In the genomic region with DNA sequence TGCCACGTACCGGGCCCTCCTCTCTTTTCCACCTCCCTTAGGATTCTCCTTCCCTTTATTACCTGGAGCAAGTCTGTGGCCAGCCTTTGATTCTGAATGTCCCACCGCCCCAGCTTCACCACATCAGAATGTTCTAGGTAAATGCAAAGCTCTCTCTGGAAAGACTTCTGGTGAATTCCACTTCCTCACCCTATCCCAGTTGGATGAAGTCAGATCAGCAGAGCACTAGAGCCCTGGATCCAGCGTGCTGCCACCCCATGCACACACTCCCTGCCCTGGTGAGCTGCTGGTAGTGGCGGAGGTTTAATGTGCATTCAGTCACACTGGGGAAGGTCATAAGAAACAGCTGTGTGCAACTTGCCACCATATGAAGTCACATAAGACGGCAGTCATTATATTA, we compare ENCODE assay signal across 28 cellular contexts. TPM values are rescaled to one million over a fixed set of nuclear protein-coding genes. Genes with fewer than 3 reads are reported as not detected.
DNase-seq lines count a peak whose midpoint lies in the region; TF ChIP-seq lines count a peak whose summit lies in the region.
"Had no signal": no experiment of that assay in that cellular context is flagged by ENCODE, and none has a peak within 500 bp of the region (broad histone marks: within the 10 kb centered on the region; RNA-seq: fewer than 3 reads in every experiment).

No MANE protein-coding gene starts in this region.

- no peak overlapping the region for H3K4me2 ChIP-seq in mesenchymal stem cell (ENCODE audit: low read length, poor library complexity, severe bottlenecking)

- no peak overlapping the region for H2AK5ac ChIP-seq in mesenchymal stem cell (ENCODE audit: low read length, severe bottlenecking)

- H3K27ac ChIP-seq in HEK293 (ENCODE audit: extremely low read depth, low read depth, low read length) (no peak overlapping the region), SJCRH30 (peak overlapping the region; percentile 63), mesenchymal stem cell (ENCODE audit: low read length, poor library complexity, severe bottlenecking) (no peak overlapping the region), skeletal muscle tissue (ENCODE audit: low read depth, low read length) (peak overlapping the region; percentile 87)
- H3K27ac ChIP-seq: cardiac muscle cell, Peyer's patch, stomach, tibial nerve, VCaP had no signal

- H4K91ac ChIP-seq in mesenchymal stem cell (ENCODE audit: low read length) = no peak overlapping the region

- H3K36me3 ChIP-seq in HEK293 (ENCODE audit: control insufficient read depth in 2 of 2, insufficient read depth in 1 of 2, low read length in 2 of 2) = no peaks in the 10 kb centered on the region
- no peaks in the 10 kb centered on the region for H3K36me3 ChIP-seq in SJCRH30
- H3K36me3 ChIP-seq in mesenchymal stem cell (ENCODE audit: control insufficient read depth in 1 of 2, insufficient read depth in 2 of 2, low read depth in 1 of 2, low read length in 2 of 2) = no peaks in the 10 kb centered on the region
- H3K36me3 ChIP-seq in skeletal muscle tissue (ENCODE audit: control insufficient read depth in 3 of 3, insufficient read depth in 3 of 3, low read length in 3 of 3) = peaks cover 2 to 4% (median 3%) of the 10 kb centered on the region in 3 donors
- H3K36me3 ChIP-seq: cardiac muscle cell, HAP-1, Peyer's patch had no signal

- H4K8ac ChIP-seq in mesenchymal stem cell (ENCODE audit: low read length) = no peak overlapping the region

- DNase-seq in SJCRH30 = peak in 1 of 2 experiments; percentile 32
- no peak for DNase-seq in mesenchymal stem cell
- no peak for DNase-seq in NCI-H69 (lab: John Stamatoyannopoulos, UW)
- DNase-seq in kidney glomerular epithelial cell (lab: John Stamatoyannopoulos, UW) = no peak
- DNase-seq in pons (ENCODE audit: low spot score) = no peak
- DNase-seq: activated CD4-positive, alpha-beta T cell treated with anti-CD3 and anti-CD28 coated beads for 36 hours; Calu3; DMS79; foreskin fibroblast; mucosa of descending colon; NCI-H1436 treated with DMSO at 0.1 percent for 48 hours; NCI-H2081 treated with DMSO at 0.1 percent for 48 hours; NCI-H345; NCI-H774; Peyer's patch; retina; SIG-M5; stimulated activated CD4-positive, alpha-beta T cell treated with anti-CD3 and anti-CD28 coated beads, Interleukin-12 subunit alpha, Interleukin-12 subunit beta, amount 100 ng/mL, for 4 hours; stimulated activated CD4-positive, alpha-beta T cell treated with anti-CD3 and anti-CD28 coated beads, Interleukin-2, amount 100 ng/mL, for 48 hours; stomach; T-helper 9 cell had no signal

- no peak overlapping the region for H3K4me3 ChIP-seq in HEK293 (ENCODE audit: low read depth, low read length)
- no peak overlapping the region for H3K4me3 ChIP-seq in SJCRH30
- H3K4me3 ChIP-seq in mesenchymal stem cell (ENCODE audit: insufficient read depth in 1 of 2, low read depth in 1 of 2, low read length in 2 of 2) = no peak overlapping the region
- peak overlapping the region in 1 of 3 donors; percentile 17 for H3K4me3 ChIP-seq in skeletal muscle tissue (ENCODE audit: low read length in 3 of 3)
- H3K4me3 ChIP-seq: cardiac muscle cell, HAP-1, lung, mucosa of descending colon, Peyer's patch, stomach, tibial nerve had no signal

- no peak overlapping the region for H3K4ac ChIP-seq in mesenchymal stem cell (ENCODE audit: low read depth in 1 of 2, low read length in 2 of 2)

- TF ChIP-seq CTCF in HEK293 (tag by site-specific recombination; IDR thresholded peaks at IDR 0.05) = no peak

- POLR2A ChIA-PET in HEK293 (lab: Yijun Ruan, JAX) = no interaction called here

- H2BK120ac ChIP-seq in mesenchymal stem cell (ENCODE audit: low read depth, low read length) = no peak overlapping the region

- no peak overlapping the region for H3K18ac ChIP-seq in mesenchymal stem cell (ENCODE audit: low read depth in 1 of 2, low read length in 2 of 2)

- 93% methylated on average over 6 of the region's 6 CpGs for WGBS in mesenchymal stem cell

- no peak overlapping the region for H2BK12ac ChIP-seq in mesenchymal stem cell (ENCODE audit: low read length in 2 of 2)

- no peak overlapping the region for H3K14ac ChIP-seq in mesenchymal stem cell (ENCODE audit: low read length in 2 of 2)

- H3K4me1 ChIP-seq in HEK293 (ENCODE audit: control insufficient read depth, insufficient read depth, low read length) = no peaks in the 10 kb centered on the region
- H3K4me1 ChIP-seq in SJCRH30 = peaks cover 28% of the 10 kb centered on the region
- H3K4me1 ChIP-seq in mesenchymal stem cell (ENCODE audit: control insufficient read depth, insufficient read depth, low read depth, low read length) = no peaks in the 10 kb centered on the region
- H3K4me1 ChIP-seq in skeletal muscle tissue (ENCODE audit: control insufficient read depth in 3 of 3, insufficient read depth in 3 of 3, low read length in 3 of 3) = peaks cover 68 to 77% (median 70%) of the 10 kb centered on the region in 3 donors
- H3K4me1 ChIP-seq: HAP-1, Peyer's patch had no signal

- H2BK5ac ChIP-seq in mesenchymal stem cell (ENCODE audit: low read depth, low read length, poor library complexity, severe bottlenecking) = no peak overlapping the region

- no peak overlapping the region for H3K23ac ChIP-seq in mesenchymal stem cell (ENCODE audit: low read length in 2 of 2)

- H3K27me3 ChIP-seq in SJCRH30 (no peaks in the 10 kb centered on the region), mesenchymal stem cell (ENCODE audit: control insufficient read depth in 1 of 2, insufficient read depth in 1 of 2, low read length in 2 of 2) (peaks cover 0 to 4% of the 10 kb centered on the region in 2 experiments), skeletal muscle tissue (ENCODE audit: control insufficient read depth in 3 of 3, insufficient read depth in 3 of 3, low read length in 3 of 3) (no peaks in the 10 kb centered on the region)
- H3K27me3 ChIP-seq: cardiac muscle cell, Peyer's patch, stomach, tibial nerve had no signal

- no peaks in the 10 kb centered on the region for H3K9me3 ChIP-seq in HEK293 (ENCODE audit: control insufficient read depth, insufficient read depth, low read depth, low read length)
- peaks cover 11% of the 10 kb centered on the region for H3K9me3 ChIP-seq in SJCRH30 (replicated peaks)
- H3K9me3 ChIP-seq in mesenchymal stem cell (ENCODE audit: control insufficient read depth, low read length) = peaks cover 3% of the 10 kb centered on the region
- no peaks in the 10 kb centered on the region for H3K9me3 ChIP-seq in skeletal muscle tissue (ENCODE audit: control insufficient read depth in 3 of 3, low read length in 3 of 3)
- H3K9me3 ChIP-seq: HAP-1 had no signal

- H3K79me1 ChIP-seq in mesenchymal stem cell (replicated peaks; ENCODE audit: low read length, poor library complexity, severe bottlenecking) = no peaks in the 10 kb centered on the region

- H3K9ac ChIP-seq in mesenchymal stem cell (ENCODE audit: low read length) (peak overlapping the region; percentile 45), skeletal muscle tissue (ENCODE audit: low read depth in 1 of 3, low read length in 3 of 3) (peak overlapping the region; percentile 51 to 80 (median 60))

- no peak overlapping the region for H2AFZ ChIP-seq in mesenchymal stem cell (ENCODE audit: low read depth, low read length)

- no peak overlapping the region for H2BK15ac ChIP-seq in mesenchymal stem cell (ENCODE audit: low read depth, poor library complexity, severe bottlenecking)

- CTCF ChIA-PET in HEK293 (lab: Yijun Ruan, JAX) = no interaction called here

TF ChIP-seq in HEK293, 187 proteins besides CTCF, POLR2A, EP300 and RAD21:
- peak; percentile 88 for TF ChIP-seq ZIC2 (tag by site-specific recombination; IDR thresholded peaks at IDR 0.05)
- TF ChIP-seq ZNF530 (tag by site-specific recombination; IDR thresholded peaks at IDR 0.05; ENCODE audit: low read depth) = no peak

RNA-seq across cellular contexts. Expression of a gene that starts 16.3 kb away (rescaled TPM):
- total RNA-seq in SJCRH30 (2014; rRNA removed; shearing (Covaris generic)) = 32.2 and 32.5 TPM in 2 replicates
- 39.9 TPM for polyA plus RNA-seq in mesenchymal stem cell (2013, experiment 1 of 2)
- 39.6 TPM for polyA plus RNA-seq in mesenchymal stem cell (2013, experiment 2 of 2)
- total RNA-seq in skeletal muscle tissue = 31.3 TPM

Comparison
In these comparisons a context has a peak if more than half of its experiments do, and no peak if none do; other contexts are left out.
1. H3K27ac ChIP-seq: peak in SJCRH30 (single experiment) and skeletal muscle tissue (single experiment); none in HEK293 (single experiment) and mesenchymal stem cell (single experiment).